In the genomic region with DNA sequence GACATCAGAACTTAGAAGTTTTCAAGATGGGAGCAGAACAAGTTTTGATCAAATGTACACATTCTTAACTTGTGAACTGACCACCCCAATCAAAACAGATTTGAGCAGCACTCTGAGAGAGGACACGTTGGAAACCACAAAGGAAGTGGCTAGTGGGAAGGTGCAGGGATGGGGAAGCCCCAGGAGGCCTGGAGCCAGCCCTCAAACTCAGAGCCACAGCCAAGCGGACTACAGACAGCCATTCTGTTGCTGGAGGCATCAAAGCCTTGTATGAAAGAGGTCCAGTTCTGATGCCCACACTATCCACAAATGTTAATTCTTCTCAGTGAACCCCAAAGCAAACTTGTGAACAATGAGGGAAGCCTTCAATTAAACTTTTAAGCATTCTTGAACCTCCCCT, we compare ENCODE assay signal across 9 cellular contexts.
DNase-seq lines count a peak whose midpoint lies in the region; ATAC-seq and TF ChIP-seq lines count a peak whose summit lies in the region.
"Had no signal": no experiment of that assay in that cellular context is flagged by ENCODE, and none has a peak within 500 bp of the region (broad histone marks: within the 10 kb centered on the region; RNA-seq: fewer than 3 reads in every experiment).

No MANE protein-coding gene starts in this region.

- TF ChIP-seq CTCF in AG10803 (conservative IDR thresholded peaks at IDR 0.05; ENCODE audit: low read length) (no peak), GM13977 (IDR thresholded peaks at IDR 0.05; ENCODE audit: extremely low read depth, insufficient read depth, missing control alignments) (no peak), OCI-LY3 (IDR thresholded peaks at IDR 0.05; ENCODE audit: low read depth, low read length) (no peak), endothelial cell (IDR thresholded peaks at IDR 0.05; ENCODE audit: unreplicated experiment) (no peak)

- peak overlapping the region; percentile 19; the same call in 1 of the 2 replicates for H2AFZ ChIP-seq in OCI-LY3 (ENCODE audit: low read depth, low read length)

- in situ Hi-C loops in GM13977 (cut with MboI; ENCODE audit: low pct_unique_long_range_greater_than_20kb, low sequenced_read_pairs, unreplicated experiment): no loop called here

- no peaks in the 10 kb centered on the region for H3K36me3 ChIP-seq in OCI-LY3 (replicated peaks; ENCODE audit: low read depth, low read length)

- H3K4me3 Mint-ChIP-seq in central memory CD8-positive, alpha-beta T cell: no peak overlapping the region
- H3K4me3 Mint-ChIP-seq in endothelial cell (ENCODE audit: unreplicated experiment): no peak overlapping the region

- no peaks in the 10 kb centered on the region for H3K9me3 ChIP-seq in OCI-LY3 (ENCODE audit: insufficient read depth, low read length)

- no peaks in the 10 kb centered on the region for H4K20me1 ChIP-seq in OCI-LY3 (ENCODE audit: insufficient read depth, low read length)

- H3K4me1 ChIP-seq in OCI-LY3 (ENCODE audit: low read length): peaks cover 38% of the 10 kb centered on the region

- H3K4me1 Mint-ChIP-seq in central memory CD8-positive, alpha-beta T cell: peaks cover 56% of the 10 kb centered on the region
- H3K4me1 Mint-ChIP-seq in endothelial cell (ENCODE audit: unreplicated experiment): peaks cover 28% of the 10 kb centered on the region

- H3K4me3 ChIP-seq in AG10803 (ENCODE audit: low read length) (no peak overlapping the region), OCI-LY3 (ENCODE audit: low read length) (peak overlapping the region; percentile 0; the same call in 1 of the 2 replicates)

- no peaks in the 10 kb centered on the region for H3K79me2 ChIP-seq in OCI-LY3 (ENCODE audit: low read length)

- no peak overlapping the region; the same call in 1 of the 2 replicates for H3K27ac ChIP-seq in OCI-LY3 (ENCODE audit: low read length)

- no peaks in the 10 kb centered on the region for H3K9me3 Mint-ChIP-seq in central memory CD8-positive, alpha-beta T cell
- no peaks in the 10 kb centered on the region for H3K9me3 Mint-ChIP-seq in endothelial cell (ENCODE audit: unreplicated experiment)
- H3K9me3 Mint-ChIP-seq: T-cell had no signal

- H3K36me3 Mint-ChIP-seq in central memory CD8-positive, alpha-beta T cell (ENCODE audit: insufficient read depth): peaks cover 4% of the 10 kb centered on the region
- H3K36me3 Mint-ChIP-seq in endothelial cell (ENCODE audit: low read depth, unreplicated experiment): peaks cover 3% of the 10 kb centered on the region
- H3K36me3 Mint-ChIP-seq: T-cell had no signal

- DNase-seq in AG10803 (ENCODE audit: low read depth): peak; percentile 3
- peak; percentile 38 for DNase-seq in GM13977 (ENCODE audit: low spot score)
- DNase-seq in central memory CD8-positive, alpha-beta T cell (ENCODE audit: low spot score in 2 of 2): no peak
- DNase-seq in COR-L47 (lab: John Stamatoyannopoulos, UW): no peak
- no peak for DNase-seq in endothelial cell (ENCODE audit: low spot score)
- no peak for DNase-seq in left lobe of liver (ENCODE audit: low spot score)

- H3K27me3 ChIP-seq in OCI-LY3 (ENCODE audit: low read depth, low read length): peaks cover 70% of the 10 kb centered on the region

- H3K27ac Mint-ChIP-seq in central memory CD8-positive, alpha-beta T cell (ENCODE audit: low read depth): peak overlapping the region; percentile 54
- H3K27ac Mint-ChIP-seq in endothelial cell (ENCODE audit: unreplicated experiment): no peak overlapping the region

- H3K27me3 Mint-ChIP-seq in central memory CD8-positive, alpha-beta T cell: no peaks in the 10 kb centered on the region
- H3K27me3 Mint-ChIP-seq in endothelial cell (ENCODE audit: unreplicated experiment): peaks cover 3% of the 10 kb centered on the region
- H3K27me3 Mint-ChIP-seq: T-cell had no signal

- ATAC-seq in central memory CD8-positive, alpha-beta T cell (replicated peaks; ENCODE audit: extremely low read depth, poor library complexity, severe bottlenecking): no peak
- ATAC-seq in left lobe of liver (no peak), esophagus mucosa (no peak)
- ATAC-seq: T-cell had no signal

- H3K9ac ChIP-seq in OCI-LY3 (ENCODE audit: low read length): peak overlapping the region; percentile 1; the same call in 1 of the 2 replicates

- H3K4me2 ChIP-seq in OCI-LY3 (ENCODE audit: low read length): peak overlapping the region; percentile 53

Comparison
In these comparisons a context has a peak if more than half of its experiments do, and no peak if none do; other contexts are left out.
1. DNase-seq: peak in AG10803 (single experiment) and GM13977 (single experiment); none in central memory CD8-positive, alpha-beta T cell (0 of 2), COR-L47 (single experiment), endothelial cell (single experiment) and left lobe of liver (single experiment).